33 cellular contexts compared by ENCODE assay signal in genomic region chr2:12557688-12558087, GRCh38.
"Had no signal": no experiment of that assay in that cellular context is flagged by ENCODE, and none has a peak within 500 bp of the region (broad histone marks: within the 10 kb centered on the region; RNA-seq: fewer than 3 reads in every experiment).

No MANE protein-coding gene starts in this region.

- H3K27me3 Mint-ChIP-seq: activated B cell treated with CpG ODN at 0.5 μM for 24 hours; activated CD4-positive, alpha-beta memory T cell treated with anti-CD3 and anti-CD28 coated beads for 36 hours; activated CD4-positive, alpha-beta T cell treated with anti-CD3 and anti-CD28 coated beads, Interleukin-2, amount 10 ng/mL, durations not matched to agents 24 days and 14 days; activated CD8-positive, alpha-beta T cell treated with anti-CD3 and anti-CD28 coated beads for 36 hours; activated naive CD4-positive, alpha-beta T cell treated with anti-CD3 and anti-CD28 coated beads, Interleukin-2, amount 10 ng/mL, durations not matched to agents 7 days and 5 days; activated naive CD4-positive, alpha-beta T cell treated with anti-CD3 and anti-CD28 coated beads, Interleukin-2, amount 50 U/mL, for 24 hours; activated naive CD8-positive, alpha-beta T cell; brain; central memory CD8-positive, alpha-beta T cell had no signal

- H3K4me3 ChIP-seq: ascending aorta, cardiac muscle cell, colonic mucosa had no signal

- H3K9me3 Mint-ChIP-seq: activated B cell treated with CpG ODN at 0.5 μM for 24 hours; activated CD4-positive, alpha-beta memory T cell treated with anti-CD3 and anti-CD28 coated beads for 36 hours; activated CD8-positive, alpha-beta T cell treated with anti-CD3 and anti-CD28 coated beads for 36 hours; activated naive CD4-positive, alpha-beta T cell treated with anti-CD3 and anti-CD28 coated beads, Interleukin-2, amount 10 ng/mL, durations not matched to agents 7 days and 5 days; activated naive CD4-positive, alpha-beta T cell treated with anti-CD3 and anti-CD28 coated beads, Interleukin-2, amount 50 U/mL, for 24 hours; activated T-cell treated with anti-CD3 and anti-CD28 coated beads, Interleukin-2, amount 50 U/mL, for 4 hours; activated T-helper 2 cell treated with anti-CD3 and anti-CD28 coated beads, Interferon-gamma antibody, Interleukin-2, Interleukin-4, amounts not matched to agents 10 μg/mL and 5 μg/mL and 100 μg/mL, durations not matched to agents 14 hours and 24 hours and 36 hours; central memory CD8-positive, alpha-beta T cell; T-helper 2 cell treated with Interferon-gamma antibody and Interleukin-4, amounts not matched to agents 5 μg/mL and 100 μg/mL, for 36 hours had no signal

- H3K36me3 ChIP-seq: ascending aorta, cardiac muscle cell, colonic mucosa had no signal

- H3K27ac Mint-ChIP-seq: activated B cell treated with CpG ODN at 0.5 μM for 24 hours; activated CD4-positive, alpha-beta memory T cell treated with anti-CD3 and anti-CD28 coated beads for 36 hours; activated naive CD4-positive, alpha-beta T cell treated with anti-CD3 and anti-CD28 coated beads, Interleukin-2, amount 10 ng/mL, durations not matched to agents 7 days and 5 days; activated naive CD4-positive, alpha-beta T cell treated with anti-CD3 and anti-CD28 coated beads, Interleukin-2, amount 50 U/mL, for 24 hours; activated naive CD8-positive, alpha-beta T cell; activated T-helper 2 cell treated with anti-CD3 and anti-CD28 coated beads, Interferon-gamma antibody, Interleukin-2, Interleukin-4, amounts not matched to agents 10 μg/mL and 5 μg/mL and 100 μg/mL, durations not matched to agents 14 hours and 24 hours and 36 hours; T-helper 1 cell treated with Interleukin-12 subunit alpha and Interleukin-12 subunit beta and Interleukin-4 antibody, amounts not matched to agents 30 μg/mL and 1 μg/mL, for 36 hours; T-helper 2 cell treated with Interferon-gamma antibody and Interleukin-4, amounts not matched to agents 5 μg/mL and 100 μg/mL, for 36 hours had no signal

- H3K4me3 Mint-ChIP-seq: activated B cell treated with CpG ODN at 0.5 μM for 24 hours; activated CD4-positive, alpha-beta memory T cell treated with anti-CD3 and anti-CD28 coated beads for 36 hours; activated CD4-positive, alpha-beta T cell treated with anti-CD3 and anti-CD28 coated beads, Interleukin-2, amount 10 ng/mL, durations not matched to agents 24 days and 14 days; activated CD8-positive, alpha-beta T cell treated with anti-CD3 and anti-CD28 coated beads for 36 hours; activated naive CD4-positive, alpha-beta T cell treated with anti-CD3 and anti-CD28 coated beads, Interleukin-2, amount 10 ng/mL, durations not matched to agents 7 days and 5 days; activated naive CD4-positive, alpha-beta T cell treated with anti-CD3 and anti-CD28 coated beads, Interleukin-2, amount 50 U/mL, for 24 hours; activated naive CD8-positive, alpha-beta T cell; activated T-cell treated with anti-CD3 and anti-CD28 coated beads, Interleukin-2, amount 50 U/mL, for 4 hours; brain; central memory CD8-positive, alpha-beta T cell; T-helper 1 cell treated with Interleukin-12 subunit alpha and Interleukin-12 subunit beta and Interleukin-4 antibody, amounts not matched to agents 30 μg/mL and 1 μg/mL, for 36 hours; T-helper 2 cell treated with Interferon-gamma antibody and Interleukin-4, amounts not matched to agents 5 μg/mL and 100 μg/mL, for 36 hours had no signal

- ATAC-seq: activated CD8-positive, alpha-beta T cell treated with anti-CD3 and anti-CD28 coated beads for 36 hours; activated T-cell treated with anti-CD3 and anti-CD28 coated beads, Interleukin-2, amount 50 U/mL, for 4 hours had no signal

- DNase-seq: activated B cell treated with CpG ODN at 0.5 μM for 24 hours; activated CD4-positive, alpha-beta memory T cell treated with anti-CD3 and anti-CD28 coated beads for 36 hours; activated CD4-positive, alpha-beta T cell treated with anti-CD3 and anti-CD28 coated beads, Interleukin-2, amount 10 ng/mL, durations not matched to agents 24 days and 14 days; activated CD4-positive, alpha-beta T cell treated with anti-CD3 and anti-CD28 coated beads, Interleukin-2, amount 50 U/mL, for 1 hour; activated CD4-positive, alpha-beta T cell treated with anti-CD3 and anti-CD28 coated beads, Interleukin-2, amount 50 U/mL, for 4 hours; activated CD4-positive, CD25-positive, alpha-beta regulatory T cell treated with anti-CD3 and anti-CD28 coated beads, Interleukin-2, amount 50 U/mL, for 72 hours; activated CD8-positive, alpha-beta memory T cell treated with anti-CD3 and anti-CD28 coated beads, Interleukin-2, amount 50 U/mL, for 4 hours; activated CD8-positive, alpha-beta T cell treated with anti-CD3 and anti-CD28 coated beads for 36 hours; activated effector memory CD4-positive, alpha-beta T cell treated with Interleukin-2 at 50 U/mL for 16 hours; activated gamma-delta T cell; activated naive CD4-positive, alpha-beta T cell treated with anti-CD3 and anti-CD28 coated beads, Interleukin-2, amount 10 ng/mL, durations not matched to agents 7 days and 5 days; activated naive CD4-positive, alpha-beta T cell treated with Interleukin-2 at 50 U/mL for 16 hours; activated T-cell treated with anti-CD3 and anti-CD28 coated beads for 4 hours; activated T-cell treated with anti-CD3 and anti-CD28 coated beads, Interleukin-2, amount 50 U/mL, for 1 hour; activated T-cell treated with anti-CD3 and anti-CD28 coated beads, Interleukin-2, amount 50 U/mL, for 4 hours; amygdala; anterior cingulate cortex; caudate nucleus; cerebellar nuclear complex; colonic mucosa; T-helper 1 cell; T-helper 2 cell; T-helper 9 cell had no signal

- H3K4me1 ChIP-seq: colonic mucosa had no signal

- H3K27me3 ChIP-seq: ascending aorta, cardiac muscle cell, colonic mucosa had no signal

- H3K27ac ChIP-seq: ascending aorta, cardiac muscle cell, colonic mucosa, VCaP had no signal

- H3K36me3 Mint-ChIP-seq: activated CD4-positive, alpha-beta memory T cell treated with anti-CD3 and anti-CD28 coated beads for 36 hours; activated naive CD8-positive, alpha-beta T cell; brain had no signal

- H3K9me3 ChIP-seq: ascending aorta, colonic mucosa had no signal
